ENCODE assay signal across 22 cellular contexts in the genomic region with DNA sequence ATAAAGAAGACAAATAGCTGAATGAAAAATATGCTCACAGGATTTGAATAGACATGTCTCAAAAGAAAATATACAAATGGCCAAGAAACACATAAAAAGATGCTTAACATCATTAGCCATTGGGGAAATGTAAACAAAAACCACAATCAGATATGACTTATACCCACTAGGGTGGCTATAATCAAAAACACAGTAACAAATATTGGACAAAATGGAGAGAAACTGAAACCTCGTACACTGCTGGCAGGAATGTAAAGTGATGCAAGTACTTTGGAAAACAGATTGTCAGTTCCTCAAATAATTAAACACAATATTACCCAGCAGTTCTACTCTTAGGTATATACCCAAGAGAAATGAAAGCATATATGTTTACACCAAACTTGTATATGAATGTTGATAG.
DNase-seq lines count a peak whose midpoint lies in the region; TF ChIP-seq lines count a peak whose summit lies in the region.
"Had no signal": no experiment of that assay in that cellular context is flagged by ENCODE, and none has a peak within 500 bp of the region (broad histone marks: within the 10 kb centered on the region; RNA-seq: fewer than 3 reads in every experiment).

No MANE protein-coding gene starts in this region.

- peak; percentile 62 for TF ChIP-seq CTCF in HFFc6 (IDR thresholded peaks at IDR 0.05)
- peak; percentile 32 for TF ChIP-seq CTCF in neural crest cell (conservative IDR thresholded peaks at IDR 0.05)

- H3K27me3 Mint-ChIP-seq in HFFc6 (ENCODE audit: insufficient read depth), result peaks cover 1% of the 10 kb centered on the region; the same call in 1 of the 2 replicates
- H3K27me3 Mint-ChIP-seq in neural crest cell (ENCODE audit: low read depth), result no peaks in the 10 kb centered on the region
- H3K27me3 Mint-ChIP-seq: central memory CD8-positive, alpha-beta T cell; naive thymus-derived CD4-positive, alpha-beta T cell; stimulated activated naive CD8-positive, alpha-beta T cell treated with anti-CD3 and anti-CD28 coated beads, Interleukin-15, amount 100 ng/mL, for 72 hours; T-cell had no signal

- H3K36me3 Mint-ChIP-seq in HFFc6 (ENCODE audit: low read depth), result peaks cover 16% of the 10 kb centered on the region
- H3K36me3 Mint-ChIP-seq in neural crest cell (ENCODE audit: low read depth), result peaks cover 36% of the 10 kb centered on the region

- H3K4me1 Mint-ChIP-seq in HFFc6 (ENCODE audit: low read depth), result peaks cover 31% of the 10 kb centered on the region
- no peaks in the 10 kb centered on the region for H3K4me1 Mint-ChIP-seq in neural crest cell
- H3K4me1 Mint-ChIP-seq: central memory CD8-positive, alpha-beta T cell; GM23338; naive thymus-derived CD4-positive, alpha-beta T cell; stimulated activated naive CD8-positive, alpha-beta T cell treated with anti-CD3 and anti-CD28 coated beads, Interleukin-15, amount 100 ng/mL, for 72 hours; T-cell had no signal

- H3K9me3 Mint-ChIP-seq in HFFc6, result peaks cover 16% of the 10 kb centered on the region
- H3K9me3 Mint-ChIP-seq in neural crest cell, result peaks cover 13% of the 10 kb centered on the region
- H3K9me3 Mint-ChIP-seq: central memory CD8-positive, alpha-beta T cell had no signal

- H3K27ac Mint-ChIP-seq in HFFc6, result no peak overlapping the region
- H3K27ac Mint-ChIP-seq in neural crest cell (ENCODE audit: unreplicated experiment), result no peak overlapping the region
- H3K27ac Mint-ChIP-seq: GM23338; naive thymus-derived CD4-positive, alpha-beta T cell; T-cell had no signal

- DNase-seq in EL, result peak; percentile 50
- DNase-seq in HFFc6, result peak; percentile 24
- DNase-seq in dedifferentiated amniotic fluid mesenchymal stem cell (ENCODE audit: extremely low spot score), result peak; percentile 26
- no peak for DNase-seq in neural crest cell (ENCODE audit: low read depth, low spot score)
- DNase-seq in iPS-NIHi11 (ENCODE audit: low spot score), result no peak
- DNase-seq in NCI-H187 treated with DMSO at 0.1 percent for 48 hours (lab: John Stamatoyannopoulos, UW), result no peak
- DNase-seq in NK-92 treated with Interleukin-12 subunit alpha and Interleukin-12 subunit beta, amount 100 ng/mL, for 24 hours (lab: John Stamatoyannopoulos, UW), result no peak
- DNase-seq: activated gamma-delta T cell treated with Interleukin-2 at 50 U/mL for 16 hours; activated T-cell treated with anti-CD3 and anti-CD28 coated beads, Interleukin-2, amount 50 U/mL, for 1 hour; amygdala; DMS79 treated with DMSO at 0.1 percent for 48 hours; left colon; naive thymus-derived CD4-positive, alpha-beta T cell; NCI-H1694 treated with DMSO at 0.1 percent for 48 hours; SHP77 treated with DMSO at 0.1 percent for 48 hours; stimulated activated CD4-positive, alpha-beta T cell treated with anti-CD3 and anti-CD28 coated beads, Interleukin-12 subunit alpha, Interleukin-12 subunit beta, amount 100 ng/mL, for 4 hours; stimulated activated CD4-positive, alpha-beta T cell treated with anti-CD3 and anti-CD28 coated beads, Interleukin-4, amount 100 ng/mL, for 4 hours; stimulated activated naive CD8-positive, alpha-beta T cell treated with anti-CD3 and anti-CD28 coated beads, Interleukin-15, amount 100 ng/mL, for 72 hours; T-cell; tibial artery had no signal

- H3K4me3 Mint-ChIP-seq in HFFc6 (peak overlapping the region; percentile 54), neural crest cell (no peak overlapping the region)
- H3K4me3 Mint-ChIP-seq: central memory CD8-positive, alpha-beta T cell; GM23338; naive thymus-derived CD4-positive, alpha-beta T cell; stimulated activated naive CD8-positive, alpha-beta T cell treated with anti-CD3 and anti-CD28 coated beads, Interleukin-15, amount 100 ng/mL, for 72 hours; T-cell had no signal

Comparison
In these comparisons a context has a peak if more than half of its experiments do, and no peak if none do; other contexts are left out.
1. DNase-seq: peak in EL (single experiment), HFFc6 (single experiment) and dedifferentiated amniotic fluid mesenchymal stem cell (single experiment); none in neural crest cell (single experiment), iPS-NIHi11 (single experiment), NCI-H187 treated with DMSO at 0.1 percent for 48 hours (single experiment) and NK-92 treated with Interleukin-12 subunit alpha and Interleukin-12 subunit beta, amount 100 ng/mL, for 24 hours (single experiment).